1 cellular context compared by ENCODE assay signal in the genomic region with DNA sequence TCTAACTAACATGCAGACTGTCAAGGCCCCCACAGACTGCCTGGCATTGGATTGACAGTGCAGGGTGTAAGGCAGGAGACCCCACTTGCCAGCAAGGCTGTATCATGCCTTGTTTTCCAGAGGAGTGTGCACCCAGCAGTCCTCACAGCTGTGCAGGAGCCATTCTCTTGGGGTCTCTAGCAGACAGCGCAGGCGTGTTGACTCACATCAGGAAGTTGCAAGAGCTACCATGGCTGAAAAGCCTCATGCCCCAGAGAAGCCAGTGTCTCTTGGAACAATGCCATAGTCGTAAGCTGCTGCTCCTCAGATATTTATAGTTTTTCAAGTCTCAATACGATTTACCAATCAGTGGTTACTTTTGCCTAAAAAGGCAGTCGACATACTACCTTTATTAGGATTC.
TF ChIP-seq lines count a peak whose summit lies in the region.

No MANE protein-coding gene starts in this region.

TF ChIP-seq in H1, 55 proteins besides CTCF, POLR2A, EP300 and RAD21 (continued from another document):
- TF ChIP-seq CTBP2 (IDR thresholded peaks at IDR 0.05; ENCODE audit: borderline replicate concordance, insufficient read depth, insufficient read length, low read length) = no peak
